Comparison of ENCODE assay signal across 1 cellular context in the genomic region with DNA sequence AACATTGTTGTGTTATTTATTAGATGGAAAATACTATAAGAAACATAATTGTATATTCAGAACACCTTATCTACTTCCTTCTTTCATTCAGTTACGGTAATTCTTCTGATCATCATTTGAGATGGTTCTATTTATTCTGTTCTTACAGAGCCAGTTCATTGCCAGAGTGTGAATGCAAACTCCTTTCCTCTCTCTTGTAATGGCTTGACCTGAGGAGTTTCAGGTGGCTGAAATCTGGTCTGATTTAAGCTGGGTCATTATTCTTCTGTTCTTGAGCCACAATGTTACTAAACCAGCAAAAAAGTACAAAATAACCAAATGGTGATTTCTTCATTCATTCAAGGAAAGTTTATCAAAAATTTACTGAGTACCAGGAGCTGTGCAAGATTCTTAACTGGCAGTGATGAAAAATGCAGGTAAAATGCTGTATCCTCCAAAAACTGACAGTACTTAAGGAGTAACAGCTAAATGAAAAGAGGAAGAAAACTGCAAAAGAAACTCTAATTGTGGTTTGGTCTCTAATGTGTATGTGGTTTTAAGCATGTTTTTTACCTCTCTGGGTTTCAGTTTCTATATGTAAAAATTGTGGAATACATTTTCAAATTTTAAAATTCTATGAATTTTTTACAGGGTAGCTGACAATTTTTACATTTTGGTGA.
TF ChIP-seq lines count a peak whose summit lies in the region.

No MANE protein-coding gene starts in this region.

TF ChIP-seq in GM12878, 131 proteins besides CTCF, POLR2A, EP300 and RAD21 (continued from another document):
- TF ChIP-seq, protein P1, sequence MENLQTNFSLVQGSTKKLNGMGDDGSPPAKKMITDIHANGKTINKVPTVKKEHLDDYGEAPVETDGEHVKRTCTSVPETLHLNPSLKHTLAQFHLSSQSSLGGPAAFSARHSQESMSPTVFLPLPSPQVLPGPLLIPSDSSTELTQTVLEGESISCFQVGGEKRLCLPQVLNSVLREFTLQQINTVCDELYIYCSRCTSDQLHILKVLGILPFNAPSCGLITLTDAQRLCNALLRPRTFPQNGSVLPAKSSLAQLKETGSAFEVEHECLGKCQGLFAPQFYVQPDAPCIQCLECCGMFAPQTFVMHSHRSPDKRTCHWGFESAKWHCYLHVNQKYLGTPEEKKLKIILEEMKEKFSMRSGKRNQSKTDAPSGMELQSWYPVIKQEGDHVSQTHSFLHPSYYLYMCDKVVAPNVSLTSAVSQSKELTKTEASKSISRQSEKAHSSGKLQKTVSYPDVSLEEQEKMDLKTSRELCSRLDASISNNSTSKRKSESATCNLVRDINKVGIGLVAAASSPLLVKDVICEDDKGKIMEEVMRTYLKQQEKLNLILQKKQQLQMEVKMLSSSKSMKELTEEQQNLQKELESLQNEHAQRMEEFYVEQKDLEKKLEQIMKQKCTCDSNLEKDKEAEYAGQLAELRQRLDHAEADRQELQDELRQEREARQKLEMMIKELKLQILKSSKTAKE (IDR thresholded peaks at IDR 0.05; ENCODE audit: low read depth, poor library complexity, severe bottlenecking): no peak
- TF ChIP-seq ZBED1 (IDR thresholded peaks at IDR 0.05; ENCODE audit: borderline replicate concordance): no peak
- TF ChIP-seq ZNF217 (IDR thresholded peaks at IDR 0.05): peak; percentile 34; the same call in 1 of the 2 replicates
- TF ChIP-seq, protein P2, sequence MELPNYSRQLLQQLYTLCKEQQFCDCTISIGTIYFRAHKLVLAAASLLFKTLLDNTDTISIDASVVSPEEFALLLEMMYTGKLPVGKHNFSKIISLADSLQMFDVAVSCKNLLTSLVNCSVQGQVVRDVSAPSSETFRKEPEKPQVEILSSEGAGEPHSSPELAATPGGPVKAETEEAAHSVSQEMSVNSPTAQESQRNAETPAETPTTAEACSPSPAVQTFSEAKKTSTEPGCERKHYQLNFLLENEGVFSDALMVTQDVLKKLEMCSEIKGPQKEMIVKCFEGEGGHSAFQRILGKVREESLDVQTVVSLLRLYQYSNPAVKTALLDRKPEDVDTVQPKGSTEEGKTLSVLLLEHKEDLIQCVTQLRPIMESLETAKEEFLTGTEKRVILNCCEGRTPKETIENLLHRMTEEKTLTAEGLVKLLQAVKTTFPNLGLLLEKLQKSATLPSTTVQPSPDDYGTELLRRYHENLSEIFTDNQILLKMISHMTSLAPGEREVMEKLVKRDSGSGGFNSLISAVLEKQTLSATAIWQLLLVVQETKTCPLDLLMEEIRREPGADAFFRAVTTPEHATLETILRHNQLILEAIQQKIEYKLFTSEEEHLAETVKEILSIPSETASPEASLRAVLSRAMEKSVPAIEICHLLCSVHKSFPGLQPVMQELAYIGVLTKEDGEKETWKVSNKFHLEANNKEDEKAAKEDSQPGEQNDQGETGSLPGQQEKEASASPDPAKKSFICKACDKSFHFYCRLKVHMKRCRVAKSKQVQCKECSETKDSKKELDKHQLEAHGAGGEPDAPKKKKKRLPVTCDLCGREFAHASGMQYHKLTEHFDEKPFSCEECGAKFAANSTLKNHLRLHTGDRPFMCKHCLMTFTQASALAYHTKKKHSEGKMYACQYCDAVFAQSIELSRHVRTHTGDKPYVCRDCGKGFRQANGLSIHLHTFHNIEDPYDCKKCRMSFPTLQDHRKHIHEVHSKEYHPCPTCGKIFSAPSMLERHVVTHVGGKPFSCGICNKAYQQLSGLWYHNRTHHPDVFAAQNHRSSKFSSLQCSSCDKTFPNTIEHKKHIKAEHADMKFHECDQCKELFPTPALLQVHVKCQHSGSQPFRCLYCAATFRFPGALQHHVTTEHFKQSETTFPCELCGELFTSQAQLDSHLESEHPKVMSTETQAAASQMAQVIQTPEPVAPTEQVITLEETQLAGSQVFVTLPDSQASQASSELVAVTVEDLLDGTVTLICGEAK (IDR thresholded peaks at IDR 0.05; ENCODE audit: borderline replicate concordance): no peak
- TF ChIP-seq SMARCA5 (IDR thresholded peaks at IDR 0.05): no peak
- TF ChIP-seq, protein P3, sequence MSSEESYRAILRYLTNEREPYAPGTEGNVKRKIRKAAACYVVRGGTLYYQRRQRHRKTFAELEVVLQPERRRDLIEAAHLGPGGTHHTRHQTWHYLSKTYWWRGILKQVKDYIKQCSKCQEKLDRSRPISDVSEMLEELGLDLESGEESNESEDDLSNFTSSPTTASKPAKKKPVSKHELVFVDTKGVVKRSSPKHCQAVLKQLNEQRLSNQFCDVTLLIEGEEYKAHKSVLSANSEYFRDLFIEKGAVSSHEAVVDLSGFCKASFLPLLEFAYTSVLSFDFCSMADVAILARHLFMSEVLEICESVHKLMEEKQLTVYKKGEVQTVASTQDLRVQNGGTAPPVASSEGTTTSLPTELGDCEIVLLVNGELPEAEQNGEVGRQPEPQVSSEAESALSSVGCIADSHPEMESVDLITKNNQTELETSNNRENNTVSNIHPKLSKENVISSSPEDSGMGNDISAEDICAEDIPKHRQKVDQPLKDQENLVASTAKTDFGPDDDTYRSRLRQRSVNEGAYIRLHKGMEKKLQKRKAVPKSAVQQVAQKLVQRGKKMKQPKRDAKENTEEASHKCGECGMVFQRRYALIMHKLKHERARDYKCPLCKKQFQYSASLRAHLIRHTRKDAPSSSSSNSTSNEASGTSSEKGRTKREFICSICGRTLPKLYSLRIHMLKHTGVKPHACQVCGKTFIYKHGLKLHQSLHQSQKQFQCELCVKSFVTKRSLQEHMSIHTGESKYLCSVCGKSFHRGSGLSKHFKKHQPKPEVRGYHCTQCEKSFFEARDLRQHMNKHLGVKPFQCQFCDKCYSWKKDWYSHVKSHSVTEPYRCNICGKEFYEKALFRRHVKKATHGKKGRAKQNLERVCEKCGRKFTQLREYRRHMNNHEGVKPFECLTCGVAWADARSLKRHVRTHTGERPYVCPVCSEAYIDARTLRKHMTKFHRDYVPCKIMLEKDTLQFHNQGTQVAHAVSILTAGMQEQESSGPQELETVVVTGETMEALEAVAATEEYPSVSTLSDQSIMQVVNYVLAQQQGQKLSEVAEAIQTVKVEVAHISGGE (CRISPR knock-in tag; IDR thresholded peaks at IDR 0.05): no peak
- TF ChIP-seq, protein P4, sequence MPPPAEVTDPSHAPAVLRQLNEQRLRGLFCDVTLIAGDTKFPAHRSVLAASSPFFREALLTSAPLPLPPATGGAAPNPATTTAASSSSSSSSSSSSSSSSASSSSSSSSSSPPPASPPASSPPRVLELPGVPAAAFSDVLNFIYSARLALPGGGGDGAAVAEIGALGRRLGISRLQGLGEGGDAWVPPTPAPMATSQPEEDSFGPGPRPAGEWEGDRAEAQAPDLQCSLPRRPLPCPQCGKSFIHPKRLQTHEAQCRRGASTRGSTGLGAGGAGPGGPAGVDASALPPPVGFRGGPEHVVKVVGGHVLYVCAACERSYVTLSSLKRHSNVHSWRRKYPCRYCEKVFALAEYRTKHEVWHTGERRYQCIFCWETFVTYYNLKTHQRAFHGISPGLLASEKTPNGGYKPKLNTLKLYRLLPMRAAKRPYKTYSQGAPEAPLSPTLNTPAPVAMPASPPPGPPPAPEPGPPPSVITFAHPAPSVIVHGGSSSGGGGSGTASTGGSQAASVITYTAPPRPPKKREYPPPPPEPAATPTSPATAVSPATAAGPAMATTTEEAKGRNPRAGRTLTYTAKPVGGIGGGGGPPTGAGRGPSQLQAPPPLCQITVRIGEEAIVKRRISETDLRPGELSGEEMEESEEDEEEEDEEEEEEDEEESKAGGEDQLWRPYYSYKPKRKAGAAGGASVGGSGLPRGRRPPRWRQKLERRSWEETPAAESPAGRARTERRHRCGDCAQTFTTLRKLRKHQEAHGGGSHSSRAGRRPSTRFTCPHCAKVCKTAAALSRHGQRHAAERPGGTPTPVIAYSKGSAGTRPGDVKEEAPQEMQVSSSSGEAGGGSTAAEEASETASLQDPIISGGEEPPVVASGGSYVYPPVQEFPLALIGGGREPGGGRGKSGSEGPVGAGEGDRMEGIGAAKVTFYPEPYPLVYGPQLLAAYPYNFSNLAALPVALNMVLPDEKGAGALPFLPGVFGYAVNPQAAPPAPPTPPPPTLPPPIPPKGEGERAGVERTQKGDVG (CRISPR knock-in tag; IDR thresholded peaks at IDR 0.05): no peak
- TF ChIP-seq, protein P5, sequence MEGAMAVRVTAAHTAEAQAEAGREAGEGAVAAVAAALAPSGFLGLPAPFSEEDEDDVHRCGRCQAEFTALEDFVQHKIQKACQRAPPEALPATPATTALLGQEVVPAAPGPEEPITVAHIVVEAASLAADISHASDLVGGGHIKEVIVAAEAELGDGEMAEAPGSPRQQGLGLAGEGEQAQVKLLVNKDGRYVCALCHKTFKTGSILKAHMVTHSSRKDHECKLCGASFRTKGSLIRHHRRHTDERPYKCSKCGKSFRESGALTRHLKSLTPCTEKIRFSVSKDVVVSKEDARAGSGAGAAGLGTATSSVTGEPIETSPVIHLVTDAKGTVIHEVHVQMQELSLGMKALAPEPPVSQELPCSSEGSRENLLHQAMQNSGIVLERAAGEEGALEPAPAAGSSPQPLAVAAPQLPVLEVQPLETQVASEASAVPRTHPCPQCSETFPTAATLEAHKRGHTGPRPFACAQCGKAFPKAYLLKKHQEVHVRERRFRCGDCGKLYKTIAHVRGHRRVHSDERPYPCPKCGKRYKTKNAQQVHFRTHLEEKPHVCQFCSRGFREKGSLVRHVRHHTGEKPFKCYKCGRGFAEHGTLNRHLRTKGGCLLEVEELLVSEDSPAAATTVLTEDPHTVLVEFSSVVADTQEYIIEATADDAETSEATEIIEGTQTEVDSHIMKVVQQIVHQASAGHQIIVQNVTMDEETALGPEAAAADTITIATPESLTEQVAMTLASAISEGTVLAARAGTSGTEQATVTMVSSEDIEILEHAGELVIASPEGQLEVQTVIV (IDR thresholded peaks at IDR 0.05; ENCODE audit: borderline replicate concordance, partially characterized antibody): no peak
- no peak for TF ChIP-seq JUND (IDR thresholded peaks at IDR 0.05; ENCODE audit: low read depth, low read length)
- TF ChIP-seq POLR2AphosphoS5 (IDR thresholded peaks at IDR 0.05; ENCODE audit: low read length): no peak
- TF ChIP-seq NR2F1 (conservative IDR thresholded peaks at IDR 0.05): peak; percentile 51; the same call in 1 of the 2 replicates
- no peak for TF ChIP-seq KAT2A (conservative IDR thresholded peaks at IDR 0.05; ENCODE audit: control insufficient read depth, low read depth, low read length)
- no peak for TF ChIP-seq SIN3A (IDR thresholded peaks at IDR 0.05; ENCODE audit: low read depth, low read length)
- no peak for TF ChIP-seq ZSCAN29 (IDR thresholded peaks at IDR 0.05)
- TF ChIP-seq NFIC (IDR thresholded peaks at IDR 0.05; ENCODE audit: low read depth, low read length): peak; percentile 48; the same call in 1 of the 2 replicates
- no peak for TF ChIP-seq HDAC6 (IDR thresholded peaks at IDR 0.05; ENCODE audit: unreplicated experiment)
- TF ChIP-seq, protein P6, sequence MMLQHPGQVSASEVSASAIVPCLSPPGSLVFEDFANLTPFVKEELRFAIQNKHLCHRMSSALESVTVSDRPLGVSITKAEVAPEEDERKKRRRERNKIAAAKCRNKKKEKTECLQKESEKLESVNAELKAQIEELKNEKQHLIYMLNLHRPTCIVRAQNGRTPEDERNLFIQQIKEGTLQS (IDR thresholded peaks at IDR 0.05; ENCODE audit: borderline replicate concordance, extremely low read depth, low read depth, low read length): no peak
- TF ChIP-seq TCF12 (IDR thresholded peaks at IDR 0.05; ENCODE audit: low read depth, low read length): no peak
- no peak for TF ChIP-seq NRF1 (conservative IDR thresholded peaks at IDR 0.05; ENCODE audit: low read depth, low read length)
- no peak for TF ChIP-seq ETV6 (conservative IDR thresholded peaks at IDR 0.05 in 1 of 2, IDR thresholded peaks at IDR 0.05 in 1 of 2; ENCODE audit: borderline replicate concordance in 1 of 2, low read depth in 1 of 2)
- TF ChIP-seq IRF4 (IDR thresholded peaks at IDR 0.05; ENCODE audit: low read depth, low read length): no peak
- TF ChIP-seq, protein P7, sequence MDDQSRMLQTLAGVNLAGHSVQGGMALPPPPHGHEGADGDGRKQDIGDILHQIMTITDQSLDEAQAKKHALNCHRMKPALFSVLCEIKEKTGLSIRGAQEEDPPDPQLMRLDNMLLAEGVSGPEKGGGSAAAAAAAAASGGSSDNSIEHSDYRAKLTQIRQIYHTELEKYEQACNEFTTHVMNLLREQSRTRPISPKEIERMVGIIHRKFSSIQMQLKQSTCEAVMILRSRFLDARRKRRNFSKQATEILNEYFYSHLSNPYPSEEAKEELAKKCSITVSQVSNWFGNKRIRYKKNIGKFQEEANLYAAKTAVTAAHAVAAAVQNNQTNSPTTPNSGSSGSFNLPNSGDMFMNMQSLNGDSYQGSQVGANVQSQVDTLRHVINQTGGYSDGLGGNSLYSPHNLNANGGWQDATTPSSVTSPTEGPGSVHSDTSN (IDR thresholded peaks at IDR 0.05; ENCODE audit: insufficient replicate concordance, low read depth, low read length): no peak
- no peak for TF ChIP-seq SMC3 (IDR thresholded peaks at IDR 0.05; ENCODE audit: borderline replicate concordance, low read length)
